21 cellular contexts compared by ENCODE assay signal in genomic region chr3:52384009-52384761, GRCh38. TPM values are rescaled to one million over a fixed set of nuclear protein-coding genes. Genes with fewer than 3 reads are reported as not detected.
DNase-seq lines count a peak whose midpoint lies in the region; ATAC-seq, FAIRE-seq and TF ChIP-seq lines count a peak whose summit lies in the region.
"Had no signal": no experiment of that assay in that cellular context is flagged by ENCODE, and none has a peak within 500 bp of the region (broad histone marks: within the 10 kb centered on the region; RNA-seq: fewer than 3 reads in every experiment).

No MANE protein-coding gene starts in this region.

- H3K27ac ChIP-seq in HepG2 (ENCODE audit: extremely low read length, insufficient read depth, low read length) (no peak overlapping the region), right lobe of liver (no peak overlapping the region), tibial nerve (no peak overlapping the region)

- peaks cover 3 to 5% of the 10 kb centered on the region in 2 experiments; a peak in 3 of 5 replicates for H3K27me3 ChIP-seq in HepG2 (ENCODE audit: control insufficient read depth in 1 of 2, insufficient read depth in 2 of 2, low read length in 2 of 2)
- H3K27me3 ChIP-seq in right lobe of liver, result no peaks in the 10 kb centered on the region
- peaks cover 3% of the 10 kb centered on the region for H3K27me3 ChIP-seq in NT2/D1 (ENCODE audit: insufficient read depth, insufficient read length)
- no peaks in the 10 kb centered on the region for H3K27me3 ChIP-seq in iPS-15b (ENCODE audit: control insufficient read depth, insufficient read depth, low read length)
- no peaks in the 10 kb centered on the region for H3K27me3 ChIP-seq in tibial nerve

- no TSS peak for BruUV-seq in HepG2 (replicated peaks; lab: Mats Ljungman, UMichigan)

- no peak overlapping the region for H3K4me2 ChIP-seq in HepG2 (ENCODE audit: low read depth, low read length)

- peaks cover 5% of the 10 kb centered on the region for H3K4me1 ChIP-seq in HepG2 (ENCODE audit: insufficient read depth, low read length)
- no peaks in the 10 kb centered on the region for H3K4me1 ChIP-seq in right lobe of liver
- H3K4me1 ChIP-seq in NT2/D1 (ENCODE audit: insufficient read depth, insufficient read length), result peaks cover 6% of the 10 kb centered on the region
- H3K4me1 ChIP-seq in iPS-15b (ENCODE audit: control insufficient read depth, insufficient read depth, low read length), result peaks cover 2% of the 10 kb centered on the region
- H3K4me1 ChIP-seq in tibial nerve, result no peaks in the 10 kb centered on the region
- H3K4me1 ChIP-seq: Caco-2 had no signal

- no peaks in the 10 kb centered on the region for H4K20me1 ChIP-seq in HepG2 (ENCODE audit: insufficient read depth, low read length)

- H2AFZ ChIP-seq in HepG2 (ENCODE audit: low read length), result no peak overlapping the region

- TF ChIP-seq EP300 in HepG2 (IDR thresholded peaks at IDR 0.05; ENCODE audit: low read depth in 2 of 2, low read length in 2 of 2), result no peak
- TF ChIP-seq EP300 in HepG2 (CRISPR knock-in tag; IDR thresholded peaks at IDR 0.05; ENCODE audit: borderline replicate concordance), result no peak
- no peak for TF ChIP-seq EP300 in tibial nerve (IDR thresholded peaks at IDR 0.05)

- H3K36me3 ChIP-seq in HepG2 (replicated peaks in 1 of 2; ENCODE audit: control insufficient read depth in 1 of 2, insufficient read depth in 2 of 2, low read length in 2 of 2), result no peaks in the 10 kb centered on the region
- peaks cover 0 to 4% (median 0%) of the 10 kb centered on the region in 4 donors for H3K36me3 ChIP-seq in right lobe of liver
- H3K36me3 ChIP-seq in NT2/D1 (ENCODE audit: insufficient read depth, insufficient read length, low read length), result no peaks in the 10 kb centered on the region
- no peaks in the 10 kb centered on the region for H3K36me3 ChIP-seq in iPS-15b (ENCODE audit: control insufficient read depth, insufficient read depth, low read length)
- peaks cover 0 to 44% (median 0%) of the 10 kb centered on the region in 3 donors for H3K36me3 ChIP-seq in tibial nerve

- TF ChIP-seq CTCF in HepG2 (CRISPR knock-in tag; IDR thresholded peaks at IDR 0.05) (no peak), right lobe of liver (IDR thresholded peaks at IDR 0.05) (no peak), tibial nerve (IDR thresholded peaks at IDR 0.05) (no peak)

- CTCF ChIA-PET in HepG2 (lab: Yijun Ruan, JAX; ENCODE audit: low intra/inter-chr PET ratio, low total read pairs), result interaction anchor here (0.9 to 1.6 kb wide), 2 partner anchors 93 to 153 kb away, joined by 3 to 5 read pairs; no protein-coding TSS in a partner anchor

- H3K9me3 ChIP-seq in HepG2 (ENCODE audit: low read length), result no peaks in the 10 kb centered on the region
- H3K9me3 ChIP-seq in right lobe of liver, result no peaks in the 10 kb centered on the region
- no peaks in the 10 kb centered on the region for H3K9me3 ChIP-seq in NT2/D1 (ENCODE audit: insufficient read depth, low read length)
- no peaks in the 10 kb centered on the region for H3K9me3 ChIP-seq in iPS-15b (ENCODE audit: control insufficient read depth, insufficient read depth, low read length)
- H3K9me3 ChIP-seq in tibial nerve, result no peaks in the 10 kb centered on the region
- H3K9me3 ChIP-seq: Caco-2 had no signal

- TF ChIP-seq POLR2A in HepG2 (IDR thresholded peaks at IDR 0.05; ENCODE audit: insufficient read depth in 1 of 2, low read depth in 2 of 2, low read length in 2 of 2) (no peak), right lobe of liver (IDR thresholded peaks at IDR 0.05) (no peak), tibial nerve (IDR thresholded peaks at IDR 0.05) (no peak)

- WGBS in HepG2 (ENCODE audit: low lambda C conversion rate), result 0% methylated on average over 2 of the region's 9 CpGs
- 71% methylated on average over 4 of the region's 9 CpGs for WGBS in right lobe of liver (ENCODE audit: insufficient coverage, low coverage, low lambda C conversion rate, missing lambda C conversion rate)
- WGBS in tibial nerve, 2 donors, result 63 to 81% methylated on average over 7 to 9 of the region's 9 CpGs

- intact Hi-C loops in HepG2 (cut with micrococcal nuclease; ENCODE audit: unreplicated experiment), result no loop called here
- intact Hi-C loops in right lobe of liver (cut with DNase I), result no loop called here

- POLR2A ChIA-PET in HepG2 (lab: Yijun Ruan, JAX), result no interaction called here

- no peak for TF ChIP-seq RAD21 in HepG2 (CRISPR knock-in tag; IDR thresholded peaks at IDR 0.05)

- no peak for DNase-seq in HepG2 (ENCODE audit: low spot score)
- no peak for DNase-seq in right lobe of liver
- DNase-seq in NT2/D1 (ENCODE audit: low read depth, low spot score), result no peak
- no peak for DNase-seq in tibial nerve (ENCODE audit: low spot score in 2 of 2)
- DNase-seq in A172 (ENCODE audit: low spot score), result no peak
- DNase-seq: 8988T; Caco-2; CD8-positive, alpha-beta T cell; Kasumi-1; NCI-H1048; NCI-H1694; NCI-H2029 treated with DMSO at 0.1 percent for 48 hours; NCI-H2227 treated with DMSO at 0.1 percent for 48 hours; SHP77 treated with DMSO at 0.1 percent for 48 hours had no signal

- H3K9ac ChIP-seq in HepG2 (ENCODE audit: insufficient read depth, low read depth, low read length) (no peak overlapping the region), NT2/D1 (ENCODE audit: insufficient read length, low read depth) (peak overlapping the region; percentile 21), iPS-15b (ENCODE audit: low read depth, low read length) (peak overlapping the region; percentile 47)

- no peak for FAIRE-seq in HepG2 (lab: Jason Lieb, UNC)
- FAIRE-seq: G401.6, GM12892, GM19239, H54, K562 had no signal

- ATAC-seq in HepG2 (no peak), right lobe of liver (no peak), GM21423 (IDR thresholded peaks at IDR 0.05; ENCODE audit: unreplicated experiment) (no peak)
- ATAC-seq: CD8-positive, alpha-beta T cell had no signal

- no peak overlapping the region for H3K4me3 ChIP-seq in HepG2 (replicated peaks in 1 of 3; ENCODE audit: insufficient read depth in 1 of 3, low read depth in 2 of 3, low read length in 3 of 3)
- H3K4me3 ChIP-seq in right lobe of liver, result no peak overlapping the region
- no peak overlapping the region for H3K4me3 ChIP-seq in NT2/D1 (ENCODE audit: insufficient read length, low read depth)
- H3K4me3 ChIP-seq in iPS-15b (ENCODE audit: low read depth, low read length), result no peak overlapping the region
- no peak overlapping the region for H3K4me3 ChIP-seq in tibial nerve
- H3K4me3 ChIP-seq: K562 had no signal

- in situ Hi-C loops in HepG2 (cut with HindIII; ENCODE audit: extremely low pct_ligation_motif_present, low pct_unique_long_range_greater_than_20kb), result no loop called here

- H3K79me2 ChIP-seq in HepG2 (ENCODE audit: insufficient read depth, low read length), result no peaks in the 10 kb centered on the region

RNA-seq across cellular contexts. Expression of gene BAP1, which starts 25.6 kb away (rescaled TPM):
- 46.9 and 59.1 TPM in 2 replicates for total RNA-seq in HepG2 (2016; rRNA removed; fragmentation: Illumina TruSeq; extraction: Trizol)
- total RNA-seq in HepG2 (2016; cell fraction: cytosol; rRNA removed; fragmentation: Illumina TruSeq; extraction: Trizol; ENCODE audit: low read depth), result 21.1 and 21.7 TPM in 2 replicates
- 42.9 and 60.4 TPM in 2 replicates for total RNA-seq in HepG2 (2016; cell fraction: insoluble cytoplasmic fraction; rRNA removed; fragmentation: Illumina TruSeq; extraction: Trizol)
- 58.0 and 59.4 TPM in 2 replicates for total RNA-seq in HepG2 (2016; cell fraction: membrane; rRNA removed; fragmentation: Illumina TruSeq; extraction: Trizol)
- total RNA-seq in HepG2 (2016; cell fraction: nucleus; rRNA removed; fragmentation: Illumina TruSeq; extraction: Trizol), result 36.8 and 40.5 TPM in 2 replicates
- 66.1 and 67.1 TPM in 2 replicates for polyA plus RNA-seq in HepG2 (2011; rRNA removed)
- polyA plus RNA-seq in HepG2 (2011; cell fraction: cytosol; rRNA removed), result 48.2 and 60.5 TPM in 2 replicates
- 163 and 192 TPM in 2 replicates for polyA plus RNA-seq in HepG2 (2011; cell fraction: nucleus; rRNA removed)
- polyA plus RNA-seq in HepG2 (2012), result 45.8 and 59.1 TPM in 2 replicates
- 15.5 and 16.5 TPM in 2 replicates for polyA plus RNA-seq in HepG2 (2016; cell fraction: cytosol; fragmentation: Illumina TruSeq; extraction: Trizol; ENCODE audit: low read depth)
- 43.9 and 49.5 TPM in 2 replicates for polyA plus RNA-seq in HepG2 (2016; cell fraction: insoluble cytoplasmic fraction; fragmentation: Illumina TruSeq; extraction: Trizol; ENCODE audit: low read depth)
- 45.8 and 47.0 TPM in 2 replicates for polyA plus RNA-seq in HepG2 (2016; cell fraction: membrane; fragmentation: Illumina TruSeq; extraction: Trizol; ENCODE audit: low read depth)
- polyA plus RNA-seq in HepG2 (2016; cell fraction: nucleus; fragmentation: Illumina TruSeq; extraction: Trizol; ENCODE audit: insufficient read depth, low read depth), result 76.0 and 87.9 TPM in 2 replicates
- 109 and 119 TPM in 2 replicates for polyA minus RNA-seq in HepG2 (2011; rRNA and poly(A)+ RNA removed; ENCODE audit: low replicate concordance)
- 30.5 and 32.0 TPM in 2 replicates for polyA minus RNA-seq in HepG2 (2011; cell fraction: cytosol; rRNA and poly(A)+ RNA removed)
- polyA minus RNA-seq in HepG2 (2011; cell fraction: nucleus; rRNA and poly(A)+ RNA removed), result 42.9 and 47.1 TPM in 2 replicates
- 10 to 100 TPM; 33.1 to 46.5 (median 38.7) TPM for total RNA-seq in right lobe of liver
- 10 to 100 TPM; 39.1 to 77.7 (median 64.5) TPM for total RNA-seq in tibial nerve
- total RNA-seq in A172 (2014; rRNA removed; shearing (Covaris generic)), result 84.6 and 122 TPM in 2 replicates

RNA-seq across cellular contexts. Expression of gene PHF7, which starts 26.3 kb away (rescaled TPM):
- total RNA-seq in HepG2 (2016; rRNA removed; fragmentation: Illumina TruSeq; extraction: Trizol) (4.5 and 5.2 TPM in 2 replicates), right lobe of liver (1 to 10 TPM; 2.6 to 4.8 (median 4.0) TPM), tibial nerve (10 to 100 TPM in 2 of 4 donors, 1 to 10 TPM in 2; 7.2 to 23.5 (median 12.1) TPM)
- total RNA-seq in HepG2 (2016; cell fraction: cytosol; rRNA removed; fragmentation: Illumina TruSeq; extraction: Trizol; ENCODE audit: low read depth), result 6.6 and 9.4 TPM in 2 replicates
- 4.7 TPM in 2 replicates for total RNA-seq in HepG2 (2016; cell fraction: insoluble cytoplasmic fraction; rRNA removed; fragmentation: Illumina TruSeq; extraction: Trizol)
- 8.8 and 9.5 TPM in 2 replicates for total RNA-seq in HepG2 (2016; cell fraction: membrane; rRNA removed; fragmentation: Illumina TruSeq; extraction: Trizol)
- 5.2 and 5.7 TPM in 2 replicates for total RNA-seq in HepG2 (2016; cell fraction: nucleus; rRNA removed; fragmentation: Illumina TruSeq; extraction: Trizol)
- polyA plus RNA-seq in HepG2 (2011; rRNA removed), result 8.8 and 12.6 TPM in 2 replicates
- 5.8 and 6.9 TPM in 2 replicates for polyA plus RNA-seq in HepG2 (2011; cell fraction: cytosol; rRNA removed)
- polyA plus RNA-seq in HepG2 (2011; cell fraction: nucleus; rRNA removed), result 20.4 and 21.4 TPM in 2 replicates
- 6.3 and 8.7 TPM in 2 replicates for polyA plus RNA-seq in HepG2 (2012)
- 4.0 and 5.7 TPM in 2 replicates for polyA plus RNA-seq in HepG2 (2016; cell fraction: cytosol; fragmentation: Illumina TruSeq; extraction: Trizol; ENCODE audit: low read depth)
- polyA plus RNA-seq in HepG2 (2016; cell fraction: insoluble cytoplasmic fraction; fragmentation: Illumina TruSeq; extraction: Trizol; ENCODE audit: low read depth), result 4.4 and 4.9 TPM in 2 replicates
- 5.7 and 8.0 TPM in 2 replicates for polyA plus RNA-seq in HepG2 (2016; cell fraction: membrane; fragmentation: Illumina TruSeq; extraction: Trizol; ENCODE audit: low read depth)
- 11.1 and 11.4 TPM in 2 replicates for polyA plus RNA-seq in HepG2 (2016; cell fraction: nucleus; fragmentation: Illumina TruSeq; extraction: Trizol; ENCODE audit: insufficient read depth, low read depth)
- polyA minus RNA-seq in HepG2 (2011; rRNA and poly(A)+ RNA removed; ENCODE audit: low replicate concordance), result 6.1 and 6.8 TPM in 2 replicates
- 3.0 and 4.6 TPM in 2 replicates for polyA minus RNA-seq in HepG2 (2011; cell fraction: cytosol; rRNA and poly(A)+ RNA removed)
- polyA minus RNA-seq in HepG2 (2011; cell fraction: nucleus; rRNA and poly(A)+ RNA removed), result 17.4 and 17.6 TPM in 2 replicates
- 14.2 and 15.6 TPM in 2 replicates for total RNA-seq in A172 (2014; rRNA removed; shearing (Covaris generic))
